ENCODE assay signal across 33 cellular contexts in the genomic region with DNA sequence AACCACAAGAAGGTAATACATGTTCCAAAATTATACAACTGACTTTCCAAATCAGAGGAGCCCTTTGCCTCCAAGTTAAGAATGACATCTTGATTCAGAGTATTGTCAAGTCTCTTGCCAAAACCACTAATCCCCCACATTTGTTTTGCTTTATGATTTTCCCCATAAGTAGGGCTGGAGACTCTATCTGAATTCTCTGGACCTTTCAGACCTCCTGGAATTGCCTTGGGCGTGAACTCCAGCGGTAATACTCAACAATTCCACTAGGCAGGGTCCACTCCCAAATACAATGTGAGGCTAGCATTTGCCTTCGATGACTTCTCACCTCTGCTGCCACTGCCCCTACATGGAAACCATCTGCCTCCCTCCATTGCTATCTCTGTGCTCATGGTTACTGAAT. TPM values are rescaled to one million over a fixed set of nuclear protein-coding genes. Genes with fewer than 3 reads are reported as not detected.
DNase-seq lines count a peak whose midpoint lies in the region; ATAC-seq, FAIRE-seq and TF ChIP-seq lines count a peak whose summit lies in the region.
"Had no signal": no experiment of that assay in that cellular context is flagged by ENCODE, and none has a peak within 500 bp of the region (broad histone marks: within the 10 kb centered on the region; RNA-seq: fewer than 3 reads in every experiment).

No MANE protein-coding gene starts in this region.

- TF ChIP-seq POLR2A in body of pancreas (IDR thresholded peaks at IDR 0.05) = no peak

- no peaks in the 10 kb centered on the region for H3K36me3 Mint-ChIP-seq in H9 (ENCODE audit: insufficient read depth in 1 of 3, low read depth in 3 of 3)
- H3K36me3 Mint-ChIP-seq: activated naive CD4-positive, alpha-beta T cell treated with anti-CD3 and anti-CD28 coated beads, Interleukin-2, amount 50 U/mL, for 24 hours; natural killer cell treated with Interleukin-12 subunit alpha and Interleukin-12 subunit beta and Interleukin-15 and Interleukin-18, amount 100 ng/mL, for 72 hours had no signal

- no peak overlapping the region for H3K14ac ChIP-seq in H9 (ENCODE audit: insufficient read depth, low read length)

- peaks cover 11% of the 10 kb centered on the region for H3K27me3 Mint-ChIP-seq in H9 (ENCODE audit: low read depth)

- H2BK120ac ChIP-seq in H9 (ENCODE audit: low read depth, low read length, poor library complexity, severe bottlenecking) = no peak overlapping the region

- no peak for DNase-seq in H9
- peak; percentile 5 for DNase-seq in astrocyte of the hippocampus (ENCODE audit: low read depth, low spot score)
- peak; percentile 81 for DNase-seq in iris pigment epithelial cell (ENCODE audit: low read depth)
- DNase-seq in body of pancreas = no peak
- DNase-seq in pancreas = no peak
- DNase-seq in hippocampal formation (lab: John Stamatoyannopoulos, UW) = no peak
- DNase-seq: activated CD4-positive, alpha-beta T cell treated with anti-CD3 and anti-CD28 coated beads for 4 hours; activated CD8-positive, alpha-beta T cell treated with anti-CD3 and anti-CD28 coated beads, Interleukin-2, amount 10 ng/mL, durations not matched to agents 7 days and 5 days; amygdala; CD8-positive, alpha-beta memory T cell; DMS153; Kasumi-1; MV-4-11; NCI-H146; NCI-H2107; NCI-H446; NCI-H748 treated with DMSO at 0.1 percent for 48 hours; occipital lobe; stimulated activated CD4-positive, alpha-beta T cell treated with anti-CD3 and anti-CD28 coated beads, Interleukin-1b, Interleukin-23, amount 100 ng/mL, for 48 hours; stimulated activated naive CD8-positive, alpha-beta T cell treated with anti-CD3 and anti-CD28 coated beads, Interleukin-15, amount 100 ng/mL, for 72 hours; T-helper 9 cell had no signal

- no peak for ATAC-seq in GM18511 (IDR thresholded peaks at IDR 0.05; ENCODE audit: unreplicated experiment)
- no peak for ATAC-seq in body of pancreas
- no peak for ATAC-seq in pancreas
- ATAC-seq: activated CD8-positive, alpha-beta T cell treated with anti-CD3 and anti-CD28 coated beads, Interleukin-2, amount 10 ng/mL, durations not matched to agents 7 days and 5 days; natural killer cell treated with Interleukin-12 subunit alpha and Interleukin-12 subunit beta and Interleukin-15 and Interleukin-18, amount 100 ng/mL, for 72 hours; stimulated activated naive CD8-positive, alpha-beta T cell treated with anti-CD3 and anti-CD28 coated beads, Interleukin-15, amount 100 ng/mL, for 72 hours had no signal

- no peak overlapping the region for H3K4ac ChIP-seq in H9 (ENCODE audit: low read depth, low read length)

- H3K27me3 ChIP-seq in ACC112 (ENCODE audit: insufficient read depth, low read length) = no peaks in the 10 kb centered on the region
- no peaks in the 10 kb centered on the region for H3K27me3 ChIP-seq in H9 (ENCODE audit: insufficient read depth, low read length)
- no peaks in the 10 kb centered on the region for H3K27me3 ChIP-seq in body of pancreas
- no peaks in the 10 kb centered on the region for H3K27me3 ChIP-seq in pancreas
- H3K27me3 ChIP-seq: vagina had no signal

- peaks cover 5 to 12% of the 10 kb centered on the region in 2 experiments; a peak in 2 of 4 replicates for H3K4me1 Mint-ChIP-seq in H9
- H3K4me1 Mint-ChIP-seq: activated naive CD4-positive, alpha-beta T cell treated with anti-CD3 and anti-CD28 coated beads, Interleukin-2, amount 50 U/mL, for 24 hours; CD8-positive, alpha-beta memory T cell; stimulated activated naive CD8-positive, alpha-beta T cell treated with anti-CD3 and anti-CD28 coated beads, Interleukin-15, amount 100 ng/mL, for 72 hours had no signal

- no peak overlapping the region for H3K4me3 Mint-ChIP-seq in H9
- H3K4me3 Mint-ChIP-seq: activated CD8-positive, alpha-beta T cell treated with anti-CD3 and anti-CD28 coated beads, Interleukin-2, amount 10 ng/mL, durations not matched to agents 7 days and 5 days; activated naive CD4-positive, alpha-beta T cell treated with anti-CD3 and anti-CD28 coated beads, Interleukin-2, amount 50 U/mL, for 24 hours; CD8-positive, alpha-beta memory T cell; natural killer cell treated with Interleukin-12 subunit alpha and Interleukin-12 subunit beta and Interleukin-15 and Interleukin-18, amount 100 ng/mL, for 72 hours; stimulated activated naive CD8-positive, alpha-beta T cell treated with anti-CD3 and anti-CD28 coated beads, Interleukin-15, amount 100 ng/mL, for 72 hours had no signal

- H3K36me3 ChIP-seq in ACC112 (ENCODE audit: insufficient read depth, low read length) = no peaks in the 10 kb centered on the region
- H3K36me3 ChIP-seq in body of pancreas (replicated peaks in 1 of 2; ENCODE audit: insufficient read depth in 1 of 2, low read depth in 2 of 2) = no peaks in the 10 kb centered on the region
- no peaks in the 10 kb centered on the region for H3K36me3 ChIP-seq in pancreas
- H3K36me3 ChIP-seq: breast epithelium, HAP-1, thoracic aorta, vagina had no signal

- H2BK5ac ChIP-seq in H9 (ENCODE audit: insufficient read length, low read length) = no peak overlapping the region

- WGBS in H9 (ENCODE audit: extremely low coverage, insufficient read length, low lambda C conversion rate) = no CpG with 5 or more reads among the region's 3 CpGs
- 93 to 98% methylated on average over 3 of the region's 3 CpGs for WGBS in body of pancreas, 2 donors
- 91 to 93% methylated on average over 3 of the region's 3 CpGs for WGBS in pancreas, 2 donors

- H3K18ac ChIP-seq in H9 (ENCODE audit: insufficient read length, low read depth, low read length) = no peak overlapping the region

- no peak overlapping the region for H3K23ac ChIP-seq in H9 (ENCODE audit: insufficient read length, low read depth, low read length)

- H3K27ac Mint-ChIP-seq in H9 = no peak overlapping the region
- H3K27ac Mint-ChIP-seq: activated CD8-positive, alpha-beta T cell treated with anti-CD3 and anti-CD28 coated beads, Interleukin-2, amount 10 ng/mL, durations not matched to agents 7 days and 5 days; activated naive CD4-positive, alpha-beta T cell treated with anti-CD3 and anti-CD28 coated beads, Interleukin-2, amount 50 U/mL, for 24 hours; CD8-positive, alpha-beta memory T cell; natural killer cell treated with Interleukin-12 subunit alpha and Interleukin-12 subunit beta and Interleukin-15 and Interleukin-18, amount 100 ng/mL, for 72 hours; stimulated activated naive CD8-positive, alpha-beta T cell treated with anti-CD3 and anti-CD28 coated beads, Interleukin-15, amount 100 ng/mL, for 72 hours had no signal

- H4K8ac ChIP-seq in H9 (replicated peaks; ENCODE audit: insufficient read length, low read depth, low read length) = no peak overlapping the region

- H3K79me1 ChIP-seq in H9 (ENCODE audit: insufficient read depth, low read depth, low read length, poor library complexity, severe bottlenecking) = no peaks in the 10 kb centered on the region

- no peak overlapping the region for H3K9ac ChIP-seq in H9 (ENCODE audit: extremely low read depth, insufficient read length, low read length)

- H2AFZ ChIP-seq in ACC112 (ENCODE audit: low read length, unreplicated experiment) (no peak overlapping the region), H9 (ENCODE audit: low read length) (no peak overlapping the region)

- no peak overlapping the region for H2BK20ac ChIP-seq in H9 (ENCODE audit: low read depth, low read length, poor library complexity, severe bottlenecking)

- H3K4me1 ChIP-seq in ACC112 (ENCODE audit: control insufficient read depth, insufficient read depth, low read length, unreplicated experiment) (peaks cover 40% of the 10 kb centered on the region), H9 (ENCODE audit: insufficient read depth, low read length) (no peaks in the 10 kb centered on the region), body of pancreas (no peaks in the 10 kb centered on the region), pancreas (peaks cover 0 to 1% (median under 1%) of the 10 kb centered on the region in 3 donors)
- H3K4me1 ChIP-seq: breast epithelium, vagina had no signal

- no peaks in the 10 kb centered on the region for H4K20me1 ChIP-seq in H9 (ENCODE audit: control insufficient read depth, insufficient read depth, insufficient read length)

- no peak overlapping the region for H2BK15ac ChIP-seq in H9 (ENCODE audit: low read depth, low read length)

- H3K27ac ChIP-seq in ACC112 (ENCODE audit: low read depth, low read length) (peak overlapping the region; percentile 58), H9 (ENCODE audit: insufficient read length, low read depth, low read length) (no peak overlapping the region), body of pancreas (no peak overlapping the region), pancreas (no peak overlapping the region)
- H3K27ac ChIP-seq: breast epithelium, vagina had no signal

- H3K9me3 ChIP-seq in H9 (ENCODE audit: control insufficient read depth, low read depth, low read length) (no peaks in the 10 kb centered on the region), body of pancreas (no peaks in the 10 kb centered on the region), pancreas (no peaks in the 10 kb centered on the region)
- H3K9me3 ChIP-seq: breast epithelium, thoracic aorta, vagina had no signal

- H2BK12ac ChIP-seq in H9 (ENCODE audit: insufficient read length, low read depth, low read length) = no peak overlapping the region

- no peak overlapping the region for H3K4me2 ChIP-seq in H9 (ENCODE audit: insufficient read depth, insufficient read length, low read length)
- H3K4me2 ChIP-seq: smooth muscle cell had no signal

- H3K4me3 ChIP-seq in ACC112 (ENCODE audit: low read depth, low read length) = no peak overlapping the region; the same call in 1 of the 2 replicates
- no peak overlapping the region for H3K4me3 ChIP-seq in body of pancreas
- no peak overlapping the region for H3K4me3 ChIP-seq in pancreas
- H3K4me3 ChIP-seq: breast epithelium, HAP-1, lung, smooth muscle cell, thoracic aorta, vagina had no signal

- no peak overlapping the region for H2AK5ac ChIP-seq in H9 (ENCODE audit: insufficient read length, low read length)

- FAIRE-seq in pancreas (lab: Jason Lieb, UNC) = no peak
- FAIRE-seq: GM12891, RCC 7860 had no signal

- H3K56ac ChIP-seq in H9 (ENCODE audit: insufficient read length, low read depth, low read length) = no peak overlapping the region

- H3T11ph ChIP-seq in H9 (ENCODE audit: low read length) = no peak overlapping the region

- TF ChIP-seq CTCF in H9 (conservative IDR thresholded peaks at IDR 0.05) (peak; percentile 35), body of pancreas (IDR thresholded peaks at IDR 0.05) (no peak), pancreas (IDR thresholded peaks at IDR 0.05) (no peak)

- no peak overlapping the region for H4K91ac ChIP-seq in H9 (ENCODE audit: insufficient read length, low read depth, low read length)

- H3K79me2 ChIP-seq in ACC112 (ENCODE audit: control insufficient read depth, insufficient read depth, low read length, unreplicated experiment) (no peaks in the 10 kb centered on the region), H9 (ENCODE audit: insufficient read depth, low read length) (no peaks in the 10 kb centered on the region)

- H3K9me3 Mint-ChIP-seq in H9 = no peaks in the 10 kb centered on the region; a peak in 2 of 5 replicates
- H3K9me3 Mint-ChIP-seq: natural killer cell treated with Interleukin-12 subunit alpha and Interleukin-12 subunit beta and Interleukin-15 and Interleukin-18, amount 100 ng/mL, for 72 hours had no signal

- H4K5ac ChIP-seq in H9 (ENCODE audit: insufficient read length, low read depth, low read length) = no peak overlapping the region

- H3K23me2 ChIP-seq in H9 (ENCODE audit: insufficient read length, low read depth, low read length, poor library complexity, severe bottlenecking) = no peaks in the 10 kb centered on the region

- intact Hi-C loops in body of pancreas (cut with DNase I) = no loop called here
- intact Hi-C loops in pancreas (cut with DNase I) = no loop called here

RNA-seq across cellular contexts. Expression of a gene that starts 8.6 kb away (rescaled TPM):
- total RNA-seq in H9 (2021) (0.92 and 1.2 TPM in 2 replicates), body of pancreas (10 to 100 TPM in 1 of 2 donors, 1 to 10 TPM in 1; 2.3 to 10.5 TPM), pancreas (1 to 10 TPM in 5 of 6 donors, under 1 TPM in 1; 0.88 to 5.7 (median 4.2) TPM)
- polyA plus RNA-seq in pancreas = 1 to 10 TPM in 1 of 2 donors, under 1 TPM in 1; 0.75 to 1.3 TPM
- total RNA-seq: activated CD8-positive, alpha-beta T cell treated with anti-CD3 and anti-CD28 coated beads, Interleukin-2, amount 10 ng/mL, durations not matched to agents 7 days and 5 days; CD8-positive, alpha-beta memory T cell had no signal

RNA-seq across cellular contexts. Expression of a gene that starts 9.0 kb away (rescaled TPM):
- total RNA-seq in H9 (2021) (0.15 and 0.64 TPM in 2 replicates), body of pancreas (10 to 100 TPM in 1 of 2 donors, 1 to 10 TPM in 1; 1.6 to 16.5 TPM), pancreas (1 to 10 TPM in 5 of 6 donors, under 1 TPM in 1; 0.38 to 4.9 (median 3.2) TPM)
- polyA plus RNA-seq in pancreas = 1 to 10 TPM; 1.6 to 3.2 TPM
- total RNA-seq: activated CD8-positive, alpha-beta T cell treated with anti-CD3 and anti-CD28 coated beads, Interleukin-2, amount 10 ng/mL, durations not matched to agents 7 days and 5 days; CD8-positive, alpha-beta memory T cell; smooth muscle cell had no signal
- polyA plus RNA-seq: CD8-positive, alpha-beta memory T cell; smooth muscle cell had no signal

Comparison
In these comparisons a context has a peak if more than half of its experiments do, and no peak if none do; other contexts are left out.
1. DNase-seq: peak in astrocyte of the hippocampus (single experiment) and iris pigment epithelial cell (single experiment); none in H9 (single experiment), body of pancreas (0 of 4), pancreas (0 of 6) and hippocampal formation (0 of 2).